Comparison of ENCODE assay signal across 9 cellular contexts in genomic region chr2:143468341-143468888, GRCh38.
A peak's percentile ranks its signal among the peaks of the same experiment; 100 is the strongest.
DNase-seq lines count a peak whose midpoint lies in the region; ATAC-seq and TF ChIP-seq lines count a peak whose summit lies in the region.
"Had no signal": no experiment of that assay in that cellular context is flagged by ENCODE, and none has a peak within 500 bp of the region (broad histone marks: within the 10 kb centered on the region; RNA-seq: fewer than 3 reads in every experiment).

No MANE protein-coding gene starts in this region.

- H3K27me3 Mint-ChIP-seq in activated naive CD4-positive, alpha-beta T cell treated with anti-CD3 and anti-CD28 coated beads for 36 hours (ENCODE audit: low read depth), result no peaks in the 10 kb centered on the region
- H3K27me3 Mint-ChIP-seq in activated naive CD4-positive, alpha-beta T cell treated with anti-CD3 and anti-CD28 coated beads, Interleukin-2, amount 10 ng/mL, durations not matched to agents 7 days and 5 days, result no peaks in the 10 kb centered on the region
- H3K27me3 Mint-ChIP-seq in stimulated activated memory B cell treated with anti-CD40 and anti-IgM and Interleukin-4, amounts not matched to agents 10 μg/mL and 1 μg/mL and 100 μg/mL, for 72 hours, result no peaks in the 10 kb centered on the region
- H3K27me3 Mint-ChIP-seq in Caco-2 (ENCODE audit: insufficient read depth, unreplicated experiment), result no peaks in the 10 kb centered on the region

- DNase-seq in activated naive CD4-positive, alpha-beta T cell treated with anti-CD3 and anti-CD28 coated beads for 36 hours, result no peak
- no peak for DNase-seq in activated naive CD4-positive, alpha-beta T cell treated with anti-CD3 and anti-CD28 coated beads, Interleukin-2, amount 10 ng/mL, durations not matched to agents 7 days and 5 days
- DNase-seq in NCI-H128 (lab: John Stamatoyannopoulos, UW; ENCODE audit: unreplicated experiment) (no peak), NCI-H1092 treated with DMSO at 0.1 percent for 48 hours (lab: John Stamatoyannopoulos, UW) (no peak), Caco-2 (no peak)

- H3K4me3 ChIP-seq in Caco-2 (ENCODE audit: low read depth, low read length), result no peak overlapping the region
- H3K4me3 ChIP-seq: suprapubic skin had no signal

- intact Hi-C loops in activated naive CD4-positive, alpha-beta T cell treated with anti-CD3 and anti-CD28 coated beads for 36 hours (cut with micrococcal nuclease), result loop anchor here (1.0 to 10.0 kb wide), 8 partner anchors 70 to 729 kb away; no protein-coding TSS in a partner anchor
- intact Hi-C loops in Caco-2 (cut with micrococcal nuclease; ENCODE audit: unreplicated experiment), result no loop called here

- no peaks in the 10 kb centered on the region for H3K4me1 ChIP-seq in Caco-2
- H3K4me1 ChIP-seq: suprapubic skin had no signal

- no peaks in the 10 kb centered on the region for H3K9me3 Mint-ChIP-seq in activated naive CD4-positive, alpha-beta T cell treated with anti-CD3 and anti-CD28 coated beads for 36 hours
- H3K9me3 Mint-ChIP-seq in activated naive CD4-positive, alpha-beta T cell treated with anti-CD3 and anti-CD28 coated beads, Interleukin-2, amount 10 ng/mL, durations not matched to agents 7 days and 5 days, result no peaks in the 10 kb centered on the region
- no peaks in the 10 kb centered on the region for H3K9me3 Mint-ChIP-seq in stimulated activated memory B cell treated with anti-CD40 and anti-IgM and Interleukin-4, amounts not matched to agents 10 μg/mL and 1 μg/mL and 100 μg/mL, for 72 hours
- no peaks in the 10 kb centered on the region for H3K9me3 Mint-ChIP-seq in Caco-2 (ENCODE audit: unreplicated experiment)

- TF ChIP-seq CTCF in Caco-2 (IDR thresholded peaks at IDR 0.05; ENCODE audit: insufficient read depth in 1 of 2, low read depth in 1 of 2, low read length in 1 of 2, severe bottlenecking in 1 of 2, unreplicated experiment in 1 of 2), result no peak

- H3K4me1 Mint-ChIP-seq in activated naive CD4-positive, alpha-beta T cell treated with anti-CD3 and anti-CD28 coated beads for 36 hours (ENCODE audit: low read depth), result peaks cover 28% of the 10 kb centered on the region
- H3K4me1 Mint-ChIP-seq in activated naive CD4-positive, alpha-beta T cell treated with anti-CD3 and anti-CD28 coated beads, Interleukin-2, amount 10 ng/mL, durations not matched to agents 7 days and 5 days, result peaks cover 18% of the 10 kb centered on the region
- H3K4me1 Mint-ChIP-seq in stimulated activated memory B cell treated with anti-CD40 and anti-IgM and Interleukin-4, amounts not matched to agents 10 μg/mL and 1 μg/mL and 100 μg/mL, for 72 hours, result peaks cover 19% of the 10 kb centered on the region
- H3K4me1 Mint-ChIP-seq in Caco-2 (ENCODE audit: low read depth, unreplicated experiment), result no peaks in the 10 kb centered on the region

- H3K27ac Mint-ChIP-seq in activated naive CD4-positive, alpha-beta T cell treated with anti-CD3 and anti-CD28 coated beads for 36 hours, result peak overlapping the region; percentile 50
- no peak overlapping the region for H3K27ac Mint-ChIP-seq in activated naive CD4-positive, alpha-beta T cell treated with anti-CD3 and anti-CD28 coated beads, Interleukin-2, amount 10 ng/mL, durations not matched to agents 7 days and 5 days
- peak overlapping the region; percentile 46 for H3K27ac Mint-ChIP-seq in stimulated activated memory B cell treated with anti-CD40 and anti-IgM and Interleukin-4, amounts not matched to agents 10 μg/mL and 1 μg/mL and 100 μg/mL, for 72 hours
- H3K27ac Mint-ChIP-seq in Caco-2 (ENCODE audit: unreplicated experiment), result no peak overlapping the region

- ATAC-seq in GM21576 (IDR thresholded peaks at IDR 0.05; ENCODE audit: unreplicated experiment), result peak; percentile 72
- ATAC-seq in HG03159 (IDR thresholded peaks at IDR 0.05; ENCODE audit: unreplicated experiment), result peak; percentile 71
- ATAC-seq in stimulated activated memory B cell treated with anti-CD40 and anti-IgM and Interleukin-4, amounts not matched to agents 10 μg/mL and 1 μg/mL and 100 μg/mL, for 72 hours, result peak; percentile 78

- POLR2A ChIA-PET in Caco-2 (lab: Charles Lee), result no interaction called here

- H3K36me3 ChIP-seq in Caco-2 (ENCODE audit: control insufficient read depth, insufficient read depth, low read length), result no peaks in the 10 kb centered on the region
- H3K36me3 ChIP-seq: suprapubic skin had no signal

- H3K9me3 ChIP-seq in Caco-2, result 0 out of 2 replicates have a peak, but pooled peaks cover 5% of the 10 kb centered on the region
- H3K9me3 ChIP-seq: suprapubic skin had no signal

- peaks cover 15% of the 10 kb centered on the region for H3K36me3 Mint-ChIP-seq in activated naive CD4-positive, alpha-beta T cell treated with anti-CD3 and anti-CD28 coated beads for 36 hours (ENCODE audit: low read depth)
- peaks cover 37% of the 10 kb centered on the region for H3K36me3 Mint-ChIP-seq in activated naive CD4-positive, alpha-beta T cell treated with anti-CD3 and anti-CD28 coated beads, Interleukin-2, amount 10 ng/mL, durations not matched to agents 7 days and 5 days
- H3K36me3 Mint-ChIP-seq in stimulated activated memory B cell treated with anti-CD40 and anti-IgM and Interleukin-4, amounts not matched to agents 10 μg/mL and 1 μg/mL and 100 μg/mL, for 72 hours, result peaks cover 29% of the 10 kb centered on the region
- H3K36me3 Mint-ChIP-seq in Caco-2 (ENCODE audit: insufficient read depth, unreplicated experiment), result no peaks in the 10 kb centered on the region

- H3K4me3 Mint-ChIP-seq in activated naive CD4-positive, alpha-beta T cell treated with anti-CD3 and anti-CD28 coated beads for 36 hours, result peak overlapping the region; percentile 12
- H3K4me3 Mint-ChIP-seq in activated naive CD4-positive, alpha-beta T cell treated with anti-CD3 and anti-CD28 coated beads, Interleukin-2, amount 10 ng/mL, durations not matched to agents 7 days and 5 days, result no peak overlapping the region
- H3K4me3 Mint-ChIP-seq in stimulated activated memory B cell treated with anti-CD40 and anti-IgM and Interleukin-4, amounts not matched to agents 10 μg/mL and 1 μg/mL and 100 μg/mL, for 72 hours, result no peak overlapping the region
- no peak overlapping the region for H3K4me3 Mint-ChIP-seq in Caco-2 (ENCODE audit: unreplicated experiment)

- no TSS peak for BruUV-seq in Caco-2 (replicated peaks; lab: Mats Ljungman, UMichigan)

- no peaks in the 10 kb centered on the region for H3K27me3 ChIP-seq in Caco-2 (replicated peaks; ENCODE audit: control insufficient read depth, insufficient read depth, low read length)
- H3K27me3 ChIP-seq: suprapubic skin had no signal

- CTCF ChIA-PET in activated naive CD4-positive, alpha-beta T cell treated with anti-CD3 and anti-CD28 coated beads for 36 hours (lab: Charles Lee), result interaction anchor here (0.5 to 0.7 kb wide), 3 partner anchors 37 to 236 kb away, joined by 3 read pairs; no protein-coding TSS in a partner anchor
- CTCF ChIA-PET in activated naive CD4-positive, alpha-beta T cell treated with anti-CD3 and anti-CD28 coated beads, Interleukin-2, amount 10 ng/mL, durations not matched to agents 7 days and 5 days (lab: Charles Lee), result no interaction called here
- CTCF ChIA-PET in Caco-2 (lab: Charles Lee), result no interaction called here

Comparison
In these comparisons a context has a peak if more than half of its experiments do, and no peak if none do; other contexts are left out.
1. H3K27ac Mint-ChIP-seq: peak in activated naive CD4-positive, alpha-beta T cell treated with anti-CD3 and anti-CD28 coated beads for 36 hours (single experiment) and stimulated activated memory B cell treated with anti-CD40 and anti-IgM and Interleukin-4, amounts not matched to agents 10 μg/mL and 1 μg/mL and 100 μg/mL, for 72 hours (single experiment); none in activated naive CD4-positive, alpha-beta T cell treated with anti-CD3 and anti-CD28 coated beads, Interleukin-2, amount 10 ng/mL, durations not matched to agents 7 days and 5 days (single experiment) and Caco-2 (single experiment).
2. Peak in every context shown above with its lines, with median percentiles within 50 percentile points of each other: ATAC-seq.